ENCODE assay signal across 7 cellular contexts in the genomic region with DNA sequence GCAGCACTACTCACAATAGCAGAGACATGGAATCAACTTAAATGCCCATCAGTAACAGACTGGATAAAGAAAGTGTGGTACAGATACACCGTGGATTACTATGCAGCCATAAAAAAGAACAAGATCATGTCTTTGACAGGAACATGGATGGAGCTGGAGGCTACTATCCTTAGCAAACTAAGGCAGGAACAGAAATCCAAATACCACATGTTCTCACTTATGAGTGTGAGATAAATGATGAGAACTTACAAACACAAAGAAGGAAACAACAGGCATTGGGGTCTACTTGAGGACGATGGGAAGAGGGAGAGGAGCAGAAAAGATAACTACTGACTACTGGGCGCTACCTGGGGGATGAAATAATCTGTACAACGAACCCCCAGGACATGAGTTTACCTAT. TPM values are rescaled to one million over a fixed set of nuclear protein-coding genes. Genes with fewer than 3 reads are reported as not detected.
"Had no signal": no experiment of that assay in that cellular context is flagged by ENCODE, and none has a peak within 500 bp of the region (broad histone marks: within the 10 kb centered on the region; RNA-seq: fewer than 3 reads in every experiment).

No MANE protein-coding gene starts in this region.

RNA-seq across cellular contexts. Expression of gene OR4F17, which starts 16.2 kb away (rescaled TPM):
- total RNA-seq: activated CD4-positive, alpha-beta memory T cell treated with anti-CD3 and anti-CD28 coated beads, Interleukin-2, amount 10 ng/mL, durations not matched to agents 7 days and 5 days; activated CD8-positive, alpha-beta memory T cell treated with anti-CD3 and anti-CD28 coated beads for 36 hours; activated naive CD8-positive, alpha-beta T cell treated with anti-CD3 and anti-CD28 coated beads, Interleukin-2, amount 10 ng/mL, durations not matched to agents 7 days and 5 days; activated T-helper 2 cell treated with anti-CD3 and anti-CD28 coated beads, Interferon-gamma antibody, Interleukin-2, Interleukin-4, amounts not matched to agents 10 μg/mL and 5 μg/mL and 100 μg/mL, durations not matched to agents 14 hours and 24 hours and 36 hours; ascending aorta; cardiac muscle cell; Right ventricle myocardium superior had no signal
